ENCODE assay signal across 10 cellular contexts in the genomic region with DNA sequence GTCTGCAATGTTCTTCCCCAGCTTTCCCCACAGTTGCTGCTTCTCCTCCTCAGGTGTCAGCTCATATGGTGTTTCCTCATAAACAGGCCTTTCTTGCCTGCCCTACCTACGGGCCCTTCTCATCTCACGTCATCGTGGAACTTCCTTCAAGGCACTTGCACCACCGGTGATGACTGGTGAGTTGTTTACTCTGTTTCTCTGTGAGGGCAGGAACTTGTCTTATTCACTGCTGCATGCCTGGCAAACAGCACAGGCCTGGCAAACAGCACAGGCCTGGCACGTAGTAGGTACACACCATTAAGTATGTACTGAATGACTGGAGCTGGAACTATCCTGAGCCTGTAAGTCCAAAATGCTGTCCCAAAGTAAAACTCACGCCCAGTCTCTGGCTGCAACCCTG.
DNase-seq lines count a peak whose midpoint lies in the region; ATAC-seq lines count a peak whose summit lies in the region.
"Had no signal": no experiment of that assay in that cellular context is flagged by ENCODE, and none has a peak within 500 bp of the region (broad histone marks: within the 10 kb centered on the region; RNA-seq: fewer than 3 reads in every experiment).

No MANE protein-coding gene starts in this region.

- H3K27ac ChIP-seq in epithelial cell of prostate, result peak overlapping the region; percentile 72

- peak overlapping the region; percentile 89 for H3K27ac Mint-ChIP-seq in stimulated activated effector memory CD8-positive, alpha-beta T cell treated with anti-CD3 and anti-CD28 coated beads, Interleukin-12 subunit alpha, Interleukin-12 subunit beta, amount 100 ng/mL, for 72 hours

- H3K36me3 Mint-ChIP-seq in stimulated activated effector memory CD8-positive, alpha-beta T cell treated with anti-CD3 and anti-CD28 coated beads, Interleukin-12 subunit alpha, Interleukin-12 subunit beta, amount 100 ng/mL, for 72 hours, result peaks cover 80% of the 10 kb centered on the region

- peaks cover 9% of the 10 kb centered on the region for H3K4me1 Mint-ChIP-seq in stimulated activated effector memory CD8-positive, alpha-beta T cell treated with anti-CD3 and anti-CD28 coated beads, Interleukin-12 subunit alpha, Interleukin-12 subunit beta, amount 100 ng/mL, for 72 hours

- H3K4me3 Mint-ChIP-seq in stimulated activated effector memory CD8-positive, alpha-beta T cell treated with anti-CD3 and anti-CD28 coated beads, Interleukin-12 subunit alpha, Interleukin-12 subunit beta, amount 100 ng/mL, for 72 hours, result no peak overlapping the region

- peak; percentile 23 for DNase-seq in activated CD4-positive, alpha-beta T cell treated with anti-CD3 and anti-CD28 coated beads for 1 hour
- DNase-seq in activated CD4-positive, alpha-beta T cell treated with anti-CD3 and anti-CD28 coated beads, Interleukin-2, amount 50 U/mL, for 4 hours, result no peak
- DNase-seq in activated CD4-positive, alpha-beta T cell treated with anti-CD3 and anti-CD28 coated beads, Interleukin-2, amount 50 U/mL, for 1 hour, result peak; percentile 30
- DNase-seq in epithelial cell of prostate (ENCODE audit: low read depth, low spot score), result peak; percentile 84
- DNase-seq in stimulated activated effector memory CD8-positive, alpha-beta T cell treated with anti-CD3 and anti-CD28 coated beads, Interleukin-12 subunit alpha, Interleukin-12 subunit beta, amount 100 ng/mL, for 72 hours (ENCODE audit: low spot score in 2 of 2), result no peak
- DNase-seq: activated gamma-delta T cell, SW 1271 had no signal

- no peaks in the 10 kb centered on the region for H3K9me3 Mint-ChIP-seq in stimulated activated effector memory CD8-positive, alpha-beta T cell treated with anti-CD3 and anti-CD28 coated beads, Interleukin-12 subunit alpha, Interleukin-12 subunit beta, amount 100 ng/mL, for 72 hours

- peak; percentile 59 for ATAC-seq in stimulated activated effector memory CD8-positive, alpha-beta T cell treated with anti-CD3 and anti-CD28 coated beads, Interleukin-12 subunit alpha, Interleukin-12 subunit beta, amount 100 ng/mL, for 72 hours
- ATAC-seq in GM21576 (IDR thresholded peaks at IDR 0.05; ENCODE audit: unreplicated experiment), result no peak
- no peak for ATAC-seq in GM21825 (IDR thresholded peaks at IDR 0.05; ENCODE audit: unreplicated experiment)
- ATAC-seq in GM21723 (IDR thresholded peaks at IDR 0.05; ENCODE audit: unreplicated experiment), result no peak

Comparison
In these comparisons a context has a peak if more than half of its experiments do, and no peak if none do; other contexts are left out.
1. DNase-seq: peak in activated CD4-positive, alpha-beta T cell treated with anti-CD3 and anti-CD28 coated beads for 1 hour (single experiment), activated CD4-positive, alpha-beta T cell treated with anti-CD3 and anti-CD28 coated beads, Interleukin-2, amount 50 U/mL, for 1 hour (single experiment) and epithelial cell of prostate (single experiment); none in activated CD4-positive, alpha-beta T cell treated with anti-CD3 and anti-CD28 coated beads, Interleukin-2, amount 50 U/mL, for 4 hours (0 of 2) and stimulated activated effector memory CD8-positive, alpha-beta T cell treated with anti-CD3 and anti-CD28 coated beads, Interleukin-12 subunit alpha, Interleukin-12 subunit beta, amount 100 ng/mL, for 72 hours (0 of 2).